Comparison of ENCODE assay signal across 1 cellular context in genomic region chr6:169429001-169429400, GRCh38.
TF ChIP-seq lines count a peak whose summit lies in the region.

No MANE protein-coding gene starts in this region.

TF ChIP-seq in IMR-90, 13 proteins besides CTCF, POLR2A, EP300 and RAD21 (continued from another document):
- TF ChIP-seq USF2 (IDR thresholded peaks at IDR 0.05; ENCODE audit: low read depth, low read length) (no peak), CHD1 (IDR thresholded peaks at IDR 0.05; ENCODE audit: low read depth, low read length) (no peak), MAZ (IDR thresholded peaks at IDR 0.05; ENCODE audit: borderline replicate concordance, low read depth, low read length) (no peak)
